ENCODE assay signal across 8 cellular contexts in the genomic region with DNA sequence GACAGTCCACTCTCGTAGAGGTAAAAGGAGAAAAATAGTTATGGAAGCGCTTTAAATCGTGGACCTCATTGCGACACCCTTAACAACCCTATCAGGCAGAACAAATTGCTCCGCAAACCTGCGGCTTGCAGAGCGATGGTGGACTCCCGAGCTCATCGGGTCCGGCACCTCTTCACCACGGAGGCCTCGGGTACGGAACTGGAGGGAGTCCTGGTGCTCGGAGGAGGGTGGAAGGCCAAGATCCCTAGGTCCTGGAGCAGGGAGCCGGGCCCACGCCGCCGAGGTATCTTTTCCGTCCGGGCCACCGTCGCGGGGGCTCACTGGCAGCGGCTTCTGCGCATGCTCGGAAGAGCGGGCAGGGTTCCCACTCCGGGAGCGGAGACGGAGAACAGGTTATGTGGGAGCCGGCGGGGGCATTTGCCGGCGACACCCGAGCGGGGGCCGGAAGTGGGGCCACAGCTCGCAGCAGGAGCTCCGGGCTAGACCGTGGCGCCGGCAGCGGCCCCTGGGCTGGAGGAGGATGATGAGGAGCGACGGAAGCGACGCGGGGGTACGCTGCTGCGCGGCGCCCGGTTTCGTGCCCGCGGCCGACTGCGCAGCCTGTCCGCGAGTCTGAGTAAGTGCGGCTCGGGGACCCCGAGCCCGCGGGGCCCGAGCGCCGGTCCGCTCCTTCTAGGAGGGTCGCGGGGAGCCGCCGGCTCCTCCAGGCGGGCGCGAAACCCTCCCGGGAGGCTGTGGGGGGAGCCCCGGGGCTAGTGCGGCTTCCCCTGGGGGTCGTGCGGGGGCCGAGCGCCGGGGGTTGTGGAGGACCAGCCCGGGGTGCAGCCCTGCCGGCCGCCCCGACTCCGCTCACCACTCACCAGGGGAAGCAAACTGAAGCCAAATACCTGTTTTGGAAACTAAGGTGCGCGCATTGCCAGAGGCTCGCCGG. TPM values are rescaled to one million over a fixed set of nuclear protein-coding genes. Genes with fewer than 3 reads are reported as not detected.
DNase-seq lines count a peak whose midpoint lies in the region; ATAC-seq and TF ChIP-seq lines count a peak whose summit lies in the region.

A gene (plus strand): TSS at position 349 of the 931 bp plus-strand sequence. CDS start 10,827 bp downstream, outside the sequence.

- ATAC-seq in activated T-helper 17 cell treated with anti-CD3 and anti-CD28 coated beads, Interleukin-2, amount 50 U/mL, for 72 hours (replicated peaks), result peak; percentile 71
- ATAC-seq in natural killer cell, result peak; percentile 62 to 80 (median 73)

- H3K36me3 Mint-ChIP-seq in activated T-helper 17 cell treated with anti-CD3 and anti-CD28 coated beads, Interleukin-2, amount 50 U/mL, for 72 hours (ENCODE audit: low read depth), result peaks cover 6% of the 10 kb centered on the region
- H3K36me3 Mint-ChIP-seq in natural killer cell, result no peaks in the 10 kb centered on the region

- in situ Hi-C loops in GM23248 (cut with MboI), result no loop called here

- 1% methylated on average over 56 to 89 of the region's 93 CpGs for WGBS in GM23248 (ENCODE audit: low coverage in 1 of 2, low lambda C conversion rate in 2 of 2, missing lambda C conversion rate in 2 of 2), 2 experiments

- H3K9me2 ChIP-seq in GM23248 (ENCODE audit: insufficient read depth), result no peaks in the 10 kb centered on the region
- H3K9me2 ChIP-seq in Karpas-422 (replicated peaks; ENCODE audit: insufficient read depth, low read length), result no peaks in the 10 kb centered on the region

- no peaks in the 10 kb centered on the region for H3K27me3 ChIP-seq in GM23248 (replicated peaks; ENCODE audit: insufficient read depth)
- H3K27me3 ChIP-seq in Karpas-422 (ENCODE audit: low read length), result no peaks in the 10 kb centered on the region

- DNase-seq in EH (ENCODE audit: low read depth), result peak; percentile 90
- DNase-seq in GM23248, result peak; percentile 94
- DNase-seq in Karpas-422, result peak; percentile 98
- DNase-seq in RPMI7951 (ENCODE audit: low read depth), result peak; percentile 86
- DNase-seq in fibroblast of peridontal ligament (ENCODE audit: extremely low read depth), result peak; percentile 87
- DNase-seq in natural killer cell, result peak; percentile 88
- peak; percentile 85 to 95 (median 87) for DNase-seq in stimulated activated naive CD4-positive, alpha-beta T cell (lab: John Stamatoyannopoulos, UW)

- H3K9me3 Mint-ChIP-seq in activated T-helper 17 cell treated with anti-CD3 and anti-CD28 coated beads, Interleukin-2, amount 50 U/mL, for 72 hours, result no peaks in the 10 kb centered on the region
- H3K9me3 Mint-ChIP-seq in natural killer cell, result no peaks in the 10 kb centered on the region

- H3K27ac ChIP-seq in GM23248, result peak within 1 kb of the TSS; percentile 77
- H3K27ac ChIP-seq in Karpas-422 (ENCODE audit: low read length), result peak within 1 kb of the TSS; percentile 80

- H3K4me2 ChIP-seq in GM23248 (ENCODE audit: unreplicated experiment) (peak within 1 kb of the TSS; percentile 96), Karpas-422 (ENCODE audit: low read depth, low read length, poor library complexity, severe bottlenecking) (peak within 1 kb of the TSS; percentile 83)

- H3K27ac Mint-ChIP-seq in activated T-helper 17 cell treated with anti-CD3 and anti-CD28 coated beads, Interleukin-2, amount 50 U/mL, for 72 hours, result peak within 1 kb of the TSS; percentile 97
- H3K27ac Mint-ChIP-seq in natural killer cell, result peak within 1 kb of the TSS; percentile 95 to 100

- no peak for TF ChIP-seq CTCF in natural killer cell (IDR thresholded peaks at IDR 0.05)

- H3K36me3 ChIP-seq in GM23248 (ENCODE audit: low read depth) (no peaks in the 10 kb centered on the region), Karpas-422 (ENCODE audit: insufficient read depth, low read length) (no peaks in the 10 kb centered on the region)

- peaks cover 25% of the 10 kb centered on the region for H3K4me1 Mint-ChIP-seq in activated T-helper 17 cell treated with anti-CD3 and anti-CD28 coated beads, Interleukin-2, amount 50 U/mL, for 72 hours
- peaks cover 43 to 51% of the 10 kb centered on the region in 2 donors for H3K4me1 Mint-ChIP-seq in natural killer cell

- H3K4me3 ChIP-seq in GM23248 (peak within 1 kb of the TSS; percentile 92), Karpas-422 (ENCODE audit: low read length) (peak within 1 kb of the TSS; percentile 90)

- H3K9ac ChIP-seq in GM23248 (peak within 1 kb of the TSS; percentile 95), Karpas-422 (ENCODE audit: low read length) (peak within 1 kb of the TSS; percentile 97)

- H3K79me2 ChIP-seq in GM23248 (ENCODE audit: insufficient read depth) (peaks cover 71% of the 10 kb centered on the region), Karpas-422 (ENCODE audit: low read length) (peaks cover 70% of the 10 kb centered on the region)

- H3K9me3 ChIP-seq in GM23248 (ENCODE audit: low read depth), result no peaks in the 10 kb centered on the region
- H3K9me3 ChIP-seq in Karpas-422 (ENCODE audit: low read length), result no peaks in the 10 kb centered on the region

- H3K4me3 Mint-ChIP-seq in activated T-helper 17 cell treated with anti-CD3 and anti-CD28 coated beads, Interleukin-2, amount 50 U/mL, for 72 hours, result peak within 1 kb of the TSS; percentile 94
- peak within 1 kb of the TSS; percentile 97 for H3K4me3 Mint-ChIP-seq in natural killer cell

- peak within 1 kb of the TSS; percentile 97 for H2AFZ ChIP-seq in GM23248
- H2AFZ ChIP-seq in Karpas-422 (ENCODE audit: low read length), result peak within 1 kb of the TSS; percentile 92; the same call in 1 of the 2 replicates

- intact Hi-C loops in natural killer cell (cut with micrococcal nuclease), result no loop called here

- H3K27me3 Mint-ChIP-seq in activated T-helper 17 cell treated with anti-CD3 and anti-CD28 coated beads, Interleukin-2, amount 50 U/mL, for 72 hours, result no peaks in the 10 kb centered on the region
- no peaks in the 10 kb centered on the region for H3K27me3 Mint-ChIP-seq in natural killer cell (ENCODE audit: low read depth in 2 of 2)

- H3F3A ChIP-seq in GM23248 (ENCODE audit: insufficient read depth), result peaks cover 10% of the 10 kb centered on the region

- H3K4me1 ChIP-seq in GM23248 (ENCODE audit: insufficient read depth) (peaks cover 40% of the 10 kb centered on the region), Karpas-422 (ENCODE audit: low read length) (peaks cover 60% of the 10 kb centered on the region)

- H4K20me1 ChIP-seq in GM23248 (ENCODE audit: insufficient read depth), result no peaks in the 10 kb centered on the region
- H4K20me1 ChIP-seq in Karpas-422 (ENCODE audit: insufficient read depth, low read depth, low read length), result peaks cover 3% of the 10 kb centered on the region; the same call in 1 of the 2 replicates

RNA-seq across cellular contexts. Expression of the gene that starts here (rescaled TPM):
- 5.9 and 7.5 TPM in 2 replicates for total RNA-seq in GM23248 (2014; rRNA removed; shearing (Covaris generic))
- polyA plus RNA-seq in GM23248 (2016; fragmentation: Nextera tagmentation; extraction: Ambion mirVana), result 9.0 and 10.3 TPM in 2 replicates
- total RNA-seq in Karpas-422 (2014; rRNA removed; shearing (Covaris generic); ENCODE audit: low replicate concordance), result 4.9 and 10.3 TPM in 2 replicates
- 6.9 and 8.3 TPM in 2 replicates for total RNA-seq in RPMI7951 (2014; rRNA removed; shearing (Covaris generic))
- 1 to 10 TPM; 3.7 to 4.3 TPM for total RNA-seq in activated T-helper 17 cell treated with anti-CD3 and anti-CD28 coated beads, Interleukin-2, amount 50 U/mL, for 72 hours
- total RNA-seq in natural killer cell, result 10 to 100 TPM; 12.3 to 14.7 (median 12.9) TPM

Comparison
In these comparisons a context has a peak if more than half of its experiments do, and no peak if none do; other contexts are left out.
1. Peak in every context shown above with its lines: DNase-seq, ATAC-seq, H3K4me3 ChIP-seq and H3K27ac ChIP-seq.